Comparison of ENCODE assay signal across 8 cellular contexts in the genomic region with DNA sequence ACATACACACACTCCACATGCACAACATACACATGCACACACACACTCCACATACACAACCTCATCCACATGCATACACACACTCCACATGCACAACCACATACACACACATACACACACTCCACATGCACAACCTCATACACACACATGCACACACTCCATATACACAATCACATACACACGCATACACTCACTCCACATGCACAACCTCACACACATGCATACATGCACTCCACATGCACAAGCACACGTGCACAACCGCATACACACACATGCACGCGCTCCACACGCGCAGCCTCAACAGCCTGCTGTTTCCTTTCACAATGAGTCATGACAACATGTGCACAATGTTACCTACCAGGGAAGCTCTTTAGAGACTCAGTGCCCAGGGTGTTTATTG.
"Had no signal": no experiment of that assay in that cellular context is flagged by ENCODE, and none has a peak within 500 bp of the region (broad histone marks: within the 10 kb centered on the region; RNA-seq: fewer than 3 reads in every experiment).

No MANE protein-coding gene starts in this region.

- H3K9me3 ChIP-seq: HAP-1 had no signal

- H2AFZ ChIP-seq: GM23338 had no signal

- ATAC-seq: GM23338, HCT116, K562 had no signal

- H3K36me3 ChIP-seq: HAP-1 had no signal

- FAIRE-seq: H54 had no signal

- H3K4me3 ChIP-seq: GM23338, HAP-1, K562 had no signal

- H3K4me2 ChIP-seq: GM23338 had no signal

- H3K4me1 ChIP-seq: HAP-1 had no signal

- H3K27ac ChIP-seq: HL-60 had no signal

- DNase-seq: HFFc6, KG1 had no signal
